In genomic region chr16:4693296-4693955, GRCh38 we compare ENCODE assay signal across 8 cellular contexts. TPM values are rescaled to one million over a fixed set of nuclear protein-coding genes. Genes with fewer than 3 reads are reported as not detected.
DNase-seq lines count a peak whose midpoint lies in the region; ATAC-seq, FAIRE-seq and TF ChIP-seq lines count a peak whose summit lies in the region.

Gene NUDT16L1, plus strand, starts transcription at chr16:4693562. Its CDS starts 165 bp downstream, at chr16:4693727.

- CTCF ChIA-PET in WTC11 (lab: Charles Lee) = interaction anchor here (1.0 to 6.5 kb wide), 5 partner anchors 11 to 263 kb away, joined by 3 to 63 read pairs (median 10); partner anchors contain the start of genes MGRN1 and ROGDI

- FAIRE-seq in bronchial epithelial cell (lab: Jason Lieb, UNC) (no peak), small intestine (lab: Jason Lieb, UNC) (no peak)

- H3K27ac Mint-ChIP-seq in WTC11 = peak within 1 kb of the TSS; percentile 19; the same call in 1 of the 2 replicates

- peaks cover 2% of the 10 kb centered on the region; the same call in 1 of the 2 replicates for H3K36me3 Mint-ChIP-seq in WTC11

- no peaks in the 10 kb centered on the region for H3K4me1 ChIP-seq in small intestine (ENCODE audit: control insufficient read depth in 2 of 2, insufficient read depth in 1 of 2, low read depth in 1 of 2, low read length in 1 of 2)

- no peaks in the 10 kb centered on the region for H3K9me3 ChIP-seq in small intestine (ENCODE audit: control insufficient read depth, low read depth)

- peak within 1 kb of the TSS; percentile 89 to 96 for H3K27ac ChIP-seq in small intestine (ENCODE audit: low read depth in 1 of 2, low read length in 1 of 2)

- ATAC-seq in HG03175 (IDR thresholded peaks at IDR 0.05; ENCODE audit: unreplicated experiment) = peak; percentile 94
- peak; percentile 88 for ATAC-seq in WTC11

- H3K4me3 ChIP-seq in bronchial epithelial cell (ENCODE audit: low read depth, low read length) (peak within 1 kb of the TSS; percentile 92), small intestine (ENCODE audit: low read depth in 1 of 2, low read length in 2 of 2) (peak within 1 kb of the TSS; percentile 94 to 97)

- POLR2A ChIA-PET in WTC11 (lab: Charles Lee) = interaction anchor here (0.5 to 1.2 kb wide), 5 partner anchors 9 to 164 kb away, joined by 3 read pairs; no protein-coding TSS in a partner anchor

- H3K27me3 ChIP-seq in bronchial epithelial cell (ENCODE audit: control insufficient read depth, insufficient read depth, low read length) (no peaks in the 10 kb centered on the region), small intestine (ENCODE audit: control insufficient read depth in 2 of 2, insufficient read depth in 2 of 2, low read length in 2 of 2) (no peaks in the 10 kb centered on the region)

- no peaks in the 10 kb centered on the region for H3K27me3 Mint-ChIP-seq in WTC11 (ENCODE audit: low read depth)

- in situ Hi-C loops in GM18951 (cut with MboI; ENCODE audit: low sequenced_read_pairs, unreplicated experiment) = no loop called here

- DNase-seq in AG08396 (ENCODE audit: low spot score) (peak; percentile 100), NCI-H226 (peak; percentile 94), WTC11 (ENCODE audit: low spot score) (peak; percentile 96), bronchial epithelial cell (ENCODE audit: low read depth) (peak; percentile 83), iPS-NIHi11 (ENCODE audit: low spot score) (peak; percentile 100), small intestine (peak; percentile 98)

- H3K9me3 Mint-ChIP-seq in WTC11 = no peaks in the 10 kb centered on the region

- H3K4me1 Mint-ChIP-seq in WTC11 = no peaks in the 10 kb centered on the region

- WGBS in small intestine, 3 donors = 0% methylated on average over 48 to 91 of the region's 91 CpGs

- TF ChIP-seq POLR2A in GM18951 (IDR thresholded peaks at IDR 0.05; ENCODE audit: extremely low read depth, insufficient read depth, insufficient read length) = peak; percentile 93

- H3K4me3 Mint-ChIP-seq in WTC11 = peak within 1 kb of the TSS; percentile 69

- H3K36me3 ChIP-seq in bronchial epithelial cell (ENCODE audit: control insufficient read depth, insufficient read depth, low read length) (peaks cover 17% of the 10 kb centered on the region), small intestine (ENCODE audit: control insufficient read depth in 2 of 2, insufficient read depth in 2 of 2, low read length in 2 of 2) (peaks cover 5 to 7% of the 10 kb centered on the region in 2 donors)

- TF ChIP-seq CTCF in WTC11 (IDR thresholded peaks at IDR 0.05) (no peak), bronchial epithelial cell (IDR thresholded peaks at IDR 0.05; ENCODE audit: insufficient read depth, low read length, severe bottlenecking) (no peak)

TF ChIP-seq in WTC11, 78 proteins besides CTCF, POLR2A, EP300 and RAD21 (continues in another document):
- TF ChIP-seq PRRX2 (CRISPR knock-in tag; IDR thresholded peaks at IDR 0.05) (0 out of 2 replicates have a peak, but pooled peaks have one; percentile 73), ZNF416 (CRISPR knock-in tag; IDR thresholded peaks at IDR 0.05) (no peak; the same call in 1 of the 2 replicates), FOXP4 (CRISPR knock-in tag; IDR thresholded peaks at IDR 0.05) (peak; percentile 60; the same call in 1 of the 2 replicates), SP1 (CRISPR knock-in tag; conservative IDR thresholded peaks at IDR 0.05) (peak; percentile 93), MLX (CRISPR knock-in tag; IDR thresholded peaks at IDR 0.05) (no peak), NFYB (CRISPR knock-in tag; conservative IDR thresholded peaks at IDR 0.05; ENCODE audit: low read depth) (peak; percentile 89), CDX4 (CRISPR knock-in tag; IDR thresholded peaks at IDR 0.05; ENCODE audit: borderline replicate concordance) (no peak), ARID4B (CRISPR knock-in tag; IDR thresholded peaks at IDR 0.05; ENCODE audit: borderline replicate concordance) (peak; percentile 73; the same call in 1 of the 2 replicates), FOXP1 (CRISPR knock-in tag; IDR thresholded peaks at IDR 0.05; ENCODE audit: borderline replicate concordance) (peak; percentile 42; the same call in 1 of the 2 replicates), HMGXB4 (CRISPR knock-in tag; IDR thresholded peaks at IDR 0.05) (peak; percentile 58), ZNF263 (CRISPR knock-in tag; IDR thresholded peaks at IDR 0.05; ENCODE audit: low read depth) (peak; percentile 15; the same call in 1 of the 2 replicates), NFE2L1 (CRISPR knock-in tag; IDR thresholded peaks at IDR 0.05) (0 out of 2 replicates have a peak, but pooled peaks have one; percentile 46), E2F5 (CRISPR knock-in tag; IDR thresholded peaks at IDR 0.05) (peak; percentile 91)

RNA-seq across cellular contexts. Expression of gene NUDT16L1, which starts in this region (rescaled TPM):
- total RNA-seq in WTC11 (2021) = 41.8 to 45.8 TPM (median 42.0 TPM) in 3 replicates
- 21.1 and 34.8 TPM in 2 replicates for total RNA-seq in bronchial epithelial cell
- polyA plus RNA-seq in small intestine = 10 to 100 TPM; 44.5 to 73.1 (median 61.6) TPM

Comparison
In these comparisons a context has a peak if more than half of its experiments do, and no peak if none do; other contexts are left out.
1. Peak in every context shown above with its lines: DNase-seq, ATAC-seq, H3K4me3 ChIP-seq and H3K27ac ChIP-seq.